27 cellular contexts compared by ENCODE assay signal in genomic region chr2:232610081-232610480, GRCh38.
"Had no signal": no experiment of that assay in that cellular context is flagged by ENCODE, and none has a peak within 500 bp of the region (broad histone marks: within the 10 kb centered on the region; RNA-seq: fewer than 3 reads in every experiment).

No MANE protein-coding gene starts in this region.

- H3K27ac ChIP-seq: epithelial cell of prostate, gastrocnemius medialis, heart left ventricle, hepatocyte, left lung, parathyroid adenoma, right lobe of liver, suprapubic skin, transverse colon, upper lobe of right lung, uterus had no signal

- DNase-seq: effector CD8-positive, alpha-beta T cell; endodermal cell; foreskin fibroblast; gastrocnemius medialis; heart left ventricle; left cardiac atrium; left lung; naive thymus-derived CD8-positive, alpha-beta T cell; small intestine; stimulated activated CD4-positive, alpha-beta T cell treated with anti-CD3 and anti-CD28 coated beads, Interleukin-12 subunit alpha, Interleukin-12 subunit beta, amount 100 ng/mL, for 4 hours; stimulated activated CD4-positive, alpha-beta T cell treated with anti-CD3 and anti-CD28 coated beads, Interleukin-1b, Interleukin-23, amount 100 ng/mL, for 48 hours; stimulated activated CD4-positive, alpha-beta T cell treated with anti-CD3 and anti-CD28 coated beads, Interleukin-4, amount 100 ng/mL, for 1 hour; stimulated activated CD8-positive, alpha-beta memory T cell treated with anti-CD3 and anti-CD28 coated beads, Interleukin-4, amount 100 ng/mL, for 48 hours; stimulated activated naive CD4-positive, alpha-beta T cell; stimulated activated naive CD8-positive, alpha-beta T cell treated with anti-CD3 and anti-CD28 coated beads, Interleukin-15, amount 100 ng/mL, for 72 hours; transverse colon; upper lobe of right lung; uterus had no signal

- H3K27me3 ChIP-seq: gastrocnemius medialis, heart left ventricle, hepatocyte, left lung, right lobe of liver, suprapubic skin, transverse colon, upper lobe of right lung, uterus had no signal

- H3K4me1 ChIP-seq: parathyroid adenoma, right lobe of liver, uterus had no signal

- H3K4me2 ChIP-seq: hepatocyte had no signal

- H3K4me1 Mint-ChIP-seq: endodermal cell had no signal

- ATAC-seq: esophagus mucosa; gastrocnemius medialis; heart left ventricle; left cardiac atrium; left lung; naive thymus-derived CD8-positive, alpha-beta T cell; right lobe of liver; stimulated activated naive CD8-positive, alpha-beta T cell treated with anti-CD3 and anti-CD28 coated beads, Interleukin-15, amount 100 ng/mL, for 72 hours; upper lobe of right lung had no signal

- H3K79me2 ChIP-seq: hepatocyte, parathyroid adenoma had no signal

- H3K4me3 ChIP-seq: gastrocnemius medialis, heart left ventricle, hepatocyte, left lung, right lobe of liver, suprapubic skin, transverse colon, upper lobe of right lung, uterus had no signal

- H3K27ac Mint-ChIP-seq: dendritic cell treated with granulocyte-macrophage colony-stimulating factor and Interleukin-4, amounts not matched to agents 40 ng/mL and 50 ng/mL, for 4 days; endodermal cell; naive thymus-derived CD8-positive, alpha-beta T cell; progenitor cell of endocrine pancreas had no signal

- H3K36me3 Mint-ChIP-seq: naive thymus-derived CD8-positive, alpha-beta T cell had no signal

- H3K36me3 ChIP-seq: gastrocnemius medialis, heart left ventricle, left lung, right lobe of liver, suprapubic skin, transverse colon, upper lobe of right lung, uterus had no signal

- H3K9me3 Mint-ChIP-seq: dendritic cell treated with granulocyte-macrophage colony-stimulating factor and Interleukin-4, amounts not matched to agents 40 ng/mL and 50 ng/mL, for 4 days; endodermal cell; naive thymus-derived CD8-positive, alpha-beta T cell; neural crest cell; stimulated activated naive CD8-positive, alpha-beta T cell treated with anti-CD3 and anti-CD28 coated beads, Interleukin-15, amount 100 ng/mL, for 72 hours had no signal

- H3K9ac ChIP-seq: parathyroid adenoma had no signal

- H3K4me3 Mint-ChIP-seq: dendritic cell treated with granulocyte-macrophage colony-stimulating factor and Interleukin-4, amounts not matched to agents 40 ng/mL and 50 ng/mL, for 4 days; endodermal cell; naive thymus-derived CD8-positive, alpha-beta T cell; neural crest cell; stimulated activated naive CD8-positive, alpha-beta T cell treated with anti-CD3 and anti-CD28 coated beads, Interleukin-15, amount 100 ng/mL, for 72 hours had no signal

- H3K9me3 ChIP-seq: gastrocnemius medialis, heart left ventricle, left lung, right lobe of liver, suprapubic skin, transverse colon, upper lobe of right lung, uterus had no signal

- H3K27me3 Mint-ChIP-seq: progenitor cell of endocrine pancreas; stimulated activated naive CD8-positive, alpha-beta T cell treated with anti-CD3 and anti-CD28 coated beads, Interleukin-15, amount 100 ng/mL, for 72 hours had no signal

- H2AFZ ChIP-seq: hepatocyte, parathyroid adenoma had no signal
